Comparison of ENCODE assay signal across 7 cellular contexts in the genomic region with DNA sequence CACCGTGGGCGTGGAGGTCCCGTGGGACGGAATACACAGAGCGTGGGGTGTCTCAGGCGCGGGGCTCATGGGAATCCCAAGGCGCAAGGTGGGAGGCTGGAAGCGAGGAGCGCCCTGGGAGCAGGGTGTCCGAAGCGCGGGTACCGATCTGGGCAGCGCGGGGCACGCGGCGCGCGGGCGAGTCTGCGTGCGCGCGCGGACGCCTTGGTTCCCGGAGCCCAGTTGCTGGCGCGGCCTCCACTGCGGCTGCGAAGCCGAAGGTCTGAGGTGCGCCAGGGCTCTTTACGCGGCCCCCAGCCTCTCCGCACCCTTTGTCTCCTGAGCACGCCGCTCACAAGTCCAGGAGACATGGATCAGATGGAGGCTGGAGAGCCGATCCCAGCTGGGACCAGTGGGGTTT.
A peak's percentile ranks its signal among the peaks of the same experiment; 100 is the strongest.
DNase-seq lines count a peak whose midpoint lies in the region; FAIRE-seq and TF ChIP-seq lines count a peak whose summit lies in the region.
"Not testable (repeated sequence)": the region's sequence is repeated elsewhere in the genome, so short reads cannot be mapped to it uniquely, and the experiment has no call there.

No MANE protein-coding gene starts in this region.

- peaks cover 30 to 43% of the 10 kb centered on the region in 2 experiments for H3K4me1 Mint-ChIP-seq in H9
- not testable (repeated sequence) for H3K4me1 Mint-ChIP-seq in astrocyte (ENCODE audit: low read depth, unreplicated experiment)
- H3K4me1 Mint-ChIP-seq in mesothelial cell of epicardium: peaks cover 26% of the 10 kb centered on the region

- H3K4me1 ChIP-seq in H9 (ENCODE audit: insufficient read depth, low read length); astrocyte (ENCODE audit: insufficient read depth, low read length); endocrine pancreas (ENCODE audit: control insufficient read depth, insufficient read depth, low read length): not testable (repeated sequence)

- DNase-seq in COLO668 (lab: John Stamatoyannopoulos, UW; ENCODE audit: unreplicated experiment) (peak; percentile 0), H9 (peak; percentile 48), NCI-H69 (lab: John Stamatoyannopoulos, UW) (peak; percentile 56), retina (peak; percentile 75)
- DNase-seq in astrocyte (ENCODE audit: low read depth); mesothelial cell of epicardium (ENCODE audit: low spot score in 2 of 2, unreplicated experiment in 2 of 2): not testable (repeated sequence)

- not testable (repeated sequence) for H3K36me3 ChIP-seq in astrocyte (ENCODE audit: insufficient read depth, low read length); endocrine pancreas (ENCODE audit: control insufficient read depth, insufficient read depth, low read length)

- not testable (repeated sequence) for H3K9me3 ChIP-seq in H9 (ENCODE audit: control insufficient read depth, low read depth, low read length); astrocyte (ENCODE audit: insufficient read depth, low read depth, low read length); endocrine pancreas (ENCODE audit: control insufficient read depth, low read length)

- H3K4me2 ChIP-seq in H9 (ENCODE audit: insufficient read depth, insufficient read length, low read length): not testable (repeated sequence)
- H3K4me2 ChIP-seq in astrocyte (ENCODE audit: low read length): peak overlapping the region; percentile 57

- H3K79me2 ChIP-seq in H9 (ENCODE audit: insufficient read depth, low read length): not testable (repeated sequence)
- peaks cover 15% of the 10 kb centered on the region for H3K79me2 ChIP-seq in astrocyte (ENCODE audit: insufficient read depth, low read length)

- H4K91ac ChIP-seq in H9 (ENCODE audit: insufficient read length, low read depth, low read length): not testable (repeated sequence)

- not testable (repeated sequence) for H3K4ac ChIP-seq in H9 (ENCODE audit: low read depth, low read length)

- no CpG with 5 or more reads among the region's 41 CpGs for WGBS in H9 (ENCODE audit: extremely low coverage, insufficient read length, low lambda C conversion rate)

- not testable (repeated sequence) for H2AFZ ChIP-seq in H9 (ENCODE audit: low read length); astrocyte (ENCODE audit: low read depth, low read length)

- H4K8ac ChIP-seq in H9 (replicated peaks; ENCODE audit: insufficient read length, low read depth, low read length): not testable (repeated sequence)

- H3K27me3 ChIP-seq in H9 (ENCODE audit: insufficient read depth, low read length); astrocyte (ENCODE audit: insufficient read depth, low read length); endocrine pancreas (ENCODE audit: control insufficient read depth, insufficient read depth, low read length): not testable (repeated sequence)

- H3K9me3 Mint-ChIP-seq in H9; astrocyte (ENCODE audit: unreplicated experiment); mesothelial cell of epicardium: not testable (repeated sequence)

- H4K20me1 ChIP-seq in H9 (ENCODE audit: control insufficient read depth, insufficient read depth, insufficient read length); astrocyte (ENCODE audit: insufficient read depth, low read length): not testable (repeated sequence)

- not testable (repeated sequence) for TF ChIP-seq CTCF in H9 (conservative IDR thresholded peaks at IDR 0.05); astrocyte (IDR thresholded peaks at IDR 0.05; ENCODE audit: insufficient read depth, low read depth, low read length); mesothelial cell of epicardium (IDR thresholded peaks at IDR 0.05; ENCODE audit: unreplicated experiment)

- not testable (repeated sequence) for H2BK20ac ChIP-seq in H9 (ENCODE audit: low read depth, low read length, poor library complexity, severe bottlenecking)

- H2BK5ac ChIP-seq in H9 (ENCODE audit: insufficient read length, low read length): not testable (repeated sequence)

- not testable (repeated sequence) for H2BK15ac ChIP-seq in H9 (ENCODE audit: low read depth, low read length)

- H3K27ac Mint-ChIP-seq in H9 (peak overlapping the region in 1 of 3 experiments; percentile 36; a peak in 1 of 7 replicates), mesothelial cell of epicardium (peak overlapping the region; percentile 56)
- H3K27ac Mint-ChIP-seq in astrocyte (ENCODE audit: unreplicated experiment): not testable (repeated sequence)

- not testable (repeated sequence) for H3K23ac ChIP-seq in H9 (ENCODE audit: insufficient read length, low read depth, low read length)

- not testable (repeated sequence) for FAIRE-seq in astrocyte (lab: Jason Lieb, UNC)

- H3T11ph ChIP-seq in H9 (ENCODE audit: low read length): not testable (repeated sequence)

- H3K9ac ChIP-seq in H9 (ENCODE audit: extremely low read depth, insufficient read length, low read length); astrocyte (ENCODE audit: low read length): not testable (repeated sequence)
- peak overlapping the region; percentile 7 for H3K9ac ChIP-seq in endocrine pancreas (ENCODE audit: control insufficient read depth, insufficient read depth, low read length)

- peak overlapping the region in 1 of 2 experiments; percentile 15; a peak in 2 of 5 replicates for H3K4me3 Mint-ChIP-seq in H9
- not testable (repeated sequence) for H3K4me3 Mint-ChIP-seq in astrocyte (ENCODE audit: unreplicated experiment)
- H3K4me3 Mint-ChIP-seq in mesothelial cell of epicardium: peak overlapping the region; percentile 20

- not testable (repeated sequence) for H3K79me1 ChIP-seq in H9 (ENCODE audit: insufficient read depth, low read depth, low read length, poor library complexity, severe bottlenecking)

- H3K23me2 ChIP-seq in H9 (ENCODE audit: insufficient read length, low read depth, low read length, poor library complexity, severe bottlenecking): not testable (repeated sequence)

- H2BK12ac ChIP-seq in H9 (ENCODE audit: insufficient read length, low read depth, low read length): not testable (repeated sequence)

- H3K56ac ChIP-seq in H9 (ENCODE audit: insufficient read length, low read depth, low read length): not testable (repeated sequence)

- not testable (repeated sequence) for H3K18ac ChIP-seq in H9 (ENCODE audit: insufficient read length, low read depth, low read length)

- peaks cover 0 to 14% (median 4%) of the 10 kb centered on the region in 3 experiments; a peak in 6 of 7 replicates for H3K36me3 Mint-ChIP-seq in H9 (ENCODE audit: insufficient read depth in 1 of 3, low read depth in 3 of 3)
- H3K36me3 Mint-ChIP-seq in astrocyte (ENCODE audit: low read depth, unreplicated experiment); mesothelial cell of epicardium: not testable (repeated sequence)

- not testable (repeated sequence) for H3K27ac ChIP-seq in H9 (ENCODE audit: insufficient read length, low read depth, low read length); astrocyte (ENCODE audit: low read depth, low read length)

- H3K4me3 ChIP-seq in astrocyte (ENCODE audit: insufficient read depth, low read depth, low read length); endocrine pancreas (ENCODE audit: control insufficient read depth, insufficient read depth, low read length): not testable (repeated sequence)

- not testable (repeated sequence) for H4K5ac ChIP-seq in H9 (ENCODE audit: insufficient read length, low read depth, low read length)

- H3K14ac ChIP-seq in H9 (ENCODE audit: insufficient read depth, low read length): not testable (repeated sequence)

- H2AK5ac ChIP-seq in H9 (ENCODE audit: insufficient read length, low read length): not testable (repeated sequence)

- not testable (repeated sequence) for H2BK120ac ChIP-seq in H9 (ENCODE audit: low read depth, low read length, poor library complexity, severe bottlenecking)

- not testable (repeated sequence) for H3K27me3 Mint-ChIP-seq in H9 (ENCODE audit: low read depth); astrocyte (ENCODE audit: low read depth, unreplicated experiment); mesothelial cell of epicardium (ENCODE audit: low read depth)
